9 cellular contexts compared by ENCODE assay signal in the genomic region with DNA sequence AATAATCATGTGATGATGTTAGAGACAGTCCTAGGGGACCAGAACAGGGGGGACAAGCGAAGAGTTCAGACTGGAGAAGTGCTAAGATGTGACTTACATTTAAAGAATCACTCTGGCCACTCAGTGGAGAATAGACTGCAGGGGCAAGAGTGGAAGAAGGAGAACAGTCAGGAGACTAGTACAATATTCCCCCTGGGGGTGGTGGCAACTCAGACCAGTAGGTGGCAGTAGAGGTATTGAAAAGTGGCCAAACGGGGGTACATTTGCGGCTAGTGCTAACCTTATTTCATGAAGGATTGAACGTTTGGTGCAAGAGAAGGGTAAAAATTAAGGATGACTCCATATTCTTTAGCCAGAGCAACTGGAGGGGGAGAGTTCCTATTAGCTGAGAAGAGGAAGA. TPM values are rescaled to one million over a fixed set of nuclear protein-coding genes. Genes with fewer than 3 reads are reported as not detected.
DNase-seq lines count a peak whose midpoint lies in the region; ATAC-seq lines count a peak whose summit lies in the region.
"Had no signal": no experiment of that assay in that cellular context is flagged by ENCODE, and none has a peak within 500 bp of the region (broad histone marks: within the 10 kb centered on the region; RNA-seq: fewer than 3 reads in every experiment).

No MANE protein-coding gene starts in this region.

- no peak overlapping the region for H3K4me3 ChIP-seq in Jurkat, Clone E6-1 (ENCODE audit: low read length)
- no peak overlapping the region for H3K4me3 ChIP-seq in aorta (ENCODE audit: low read length in 2 of 2)

- 12 to 25% methylated on average over 4 of the region's 4 CpGs for WGBS in aorta, 2 donors

- no peak overlapping the region for H3K27ac ChIP-seq in aorta (ENCODE audit: low read depth in 1 of 2, low read length in 2 of 2)

- H3K27me3 ChIP-seq in aorta (ENCODE audit: control insufficient read depth in 1 of 2, insufficient read depth in 2 of 2, low read length in 1 of 2), result no peaks in the 10 kb centered on the region

- H3K4me1 ChIP-seq in aorta (ENCODE audit: control insufficient read depth in 1 of 2, insufficient read depth in 2 of 2, low read length in 2 of 2), result no peaks in the 10 kb centered on the region

- H3K36me3 ChIP-seq in aorta (ENCODE audit: control insufficient read depth in 1 of 2, insufficient read depth in 2 of 2, low read length in 1 of 2), result no peaks in the 10 kb centered on the region

- peak; percentile 53 for DNase-seq in ELR (ENCODE audit: low read depth)
- DNase-seq in Jurkat, Clone E6-1 (ENCODE audit: low read depth, low spot score), result peak; percentile 23
- DNase-seq in RPMI7951 (ENCODE audit: low read depth), result peak; percentile 41
- DNase-seq in activated effector memory CD4-positive, alpha-beta T cell treated with Interleukin-2 at 50 U/mL for 16 hours, result peak; percentile 1
- DNase-seq in head of caudate nucleus, result peak in 38 of 42 donors; percentile 10 to 79 (median 46)
- DNase-seq in retina, result peak; percentile 38
- DNase-seq in aorta, result no peak

- intact Hi-C loops in head of caudate nucleus (cut with DNase I), result no loop called here
- intact Hi-C loops in aorta (cut with DNase I), result loop anchor here in 1 of 2 donors (5.0 kb wide), 1 partner anchor 69 kb away; no protein-coding TSS in a partner anchor

- no peak for ATAC-seq in aorta (ENCODE audit: low FRiP score)
- no peak for ATAC-seq in HG03565 (IDR thresholded peaks at IDR 0.05; ENCODE audit: unreplicated experiment)
- ATAC-seq: activated naive CD4-positive, alpha-beta T cell treated with anti-CD3 and anti-CD28 coated beads, Interleukin-2, amount 50 U/mL, for 72 hours had no signal

- H3K9me3 ChIP-seq in aorta (ENCODE audit: control insufficient read depth, low read length), result no peaks in the 10 kb centered on the region

RNA-seq across cellular contexts. Expression of gene BMX, which starts 2.7 kb away (rescaled TPM):
- not detected for polyA plus RNA-seq in Jurkat, Clone E6-1 (2012; ENCODE audit: insufficient read depth, insufficient read length)
- total RNA-seq in RPMI7951 (2014; rRNA removed; shearing (Covaris generic)), result not detected in 2 replicates
- total RNA-seq in aorta, result 1 to 10 TPM; 3.7 to 3.8 TPM
- 10 to 100 TPM in 1 of 2 donors, 1 to 10 TPM in 1; 5.3 to 10.1 TPM for polyA plus RNA-seq in aorta
- total RNA-seq: activated naive CD4-positive, alpha-beta T cell treated with anti-CD3 and anti-CD28 coated beads, Interleukin-2, amount 50 U/mL, for 72 hours had no signal

RNA-seq across cellular contexts. Expression of gene PIR, which starts 4.7 kb away (rescaled TPM):
- polyA plus RNA-seq in Jurkat, Clone E6-1 (2012; ENCODE audit: insufficient read depth, insufficient read length), result not detected
- 25.1 and 27.3 TPM in 2 replicates for total RNA-seq in RPMI7951 (2014; rRNA removed; shearing (Covaris generic))
- 10 to 100 TPM; 11.5 to 26.3 TPM for total RNA-seq in aorta
- 10 to 100 TPM; 19.9 to 20.4 TPM for polyA plus RNA-seq in aorta

Comparison
In these comparisons a context has a peak if more than half of its experiments do, and no peak if none do; other contexts are left out.
1. DNase-seq: peak in ELR (single experiment), Jurkat, Clone E6-1 (single experiment), RPMI7951 (single experiment), activated effector memory CD4-positive, alpha-beta T cell treated with Interleukin-2 at 50 U/mL for 16 hours (single experiment), head of caudate nucleus (38 of 42) and retina (single experiment); none in aorta (0 of 2).